In genomic region chr3:13332158-13332557, GRCh38 we compare ENCODE assay signal across 8 cellular contexts.
DNase-seq lines count a peak whose midpoint lies in the region; ATAC-seq and TF ChIP-seq lines count a peak whose summit lies in the region.

No MANE protein-coding gene starts in this region.

- TF ChIP-seq CTCF in psoas muscle (IDR thresholded peaks at IDR 0.05) = no peak

- H3K4me3 ChIP-seq in psoas muscle = no peak overlapping the region

- H3K9me3 ChIP-seq in psoas muscle = no peaks in the 10 kb centered on the region

- ATAC-seq in HG02840 (IDR thresholded peaks at IDR 0.05; ENCODE audit: low FRiP score, unreplicated experiment) = peak; percentile 87
- peak; percentile 78 to 95 (median 94) for ATAC-seq in psoas muscle

- intact Hi-C loops in psoas muscle (cut with DNase I) = no loop called here

- H3K27ac ChIP-seq in psoas muscle = peak overlapping the region; percentile 76

- H3K4me1 ChIP-seq in psoas muscle = peaks cover 7% of the 10 kb centered on the region

- no peaks in the 10 kb centered on the region for H3K27me3 ChIP-seq in psoas muscle (ENCODE audit: insufficient read depth in 3 of 3, low read length in 2 of 3)

- peaks cover 0 to 66% of the 10 kb centered on the region in 2 donors for H3K36me3 ChIP-seq in psoas muscle (ENCODE audit: insufficient read depth in 1 of 2, low read depth in 1 of 2)

- peak; percentile 56 for DNase-seq in NCI-H2171 treated with DMSO at 0.1 percent for 48 hours (lab: John Stamatoyannopoulos, UW)
- no peak for DNase-seq in NCI-H2171 (lab: John Stamatoyannopoulos, UW)
- DNase-seq in NCI-H2196 (lab: John Stamatoyannopoulos, UW; ENCODE audit: unreplicated experiment) = peak; percentile 60
- no peak for DNase-seq in psoas muscle
- DNase-seq in NCI-H1436 (lab: John Stamatoyannopoulos, UW) = no peak
- no peak for DNase-seq in NCI-H1436 treated with DMSO at 0.1 percent for 48 hours (lab: John Stamatoyannopoulos, UW)
- no peak for DNase-seq in stimulated activated CD8-positive, alpha-beta memory T cell treated with anti-CD3 and anti-CD28 coated beads, Interleukin-4, amount 100 ng/mL, for 48 hours

- WGBS in psoas muscle, 3 donors = 36 to 45% (median 40%) methylated on average over 8 of the region's 8 CpGs

Comparison
In these comparisons a context has a peak if more than half of its experiments do, and no peak if none do; other contexts are left out.
1. DNase-seq: peak in NCI-H2171 treated with DMSO at 0.1 percent for 48 hours (single experiment) and NCI-H2196 (single experiment); none in NCI-H2171 (single experiment), psoas muscle (0 of 2), NCI-H1436 (single experiment), NCI-H1436 treated with DMSO at 0.1 percent for 48 hours (single experiment) and stimulated activated CD8-positive, alpha-beta memory T cell treated with anti-CD3 and anti-CD28 coated beads, Interleukin-4, amount 100 ng/mL, for 48 hours (single experiment).